19 cellular contexts compared by ENCODE assay signal in the genomic region with DNA sequence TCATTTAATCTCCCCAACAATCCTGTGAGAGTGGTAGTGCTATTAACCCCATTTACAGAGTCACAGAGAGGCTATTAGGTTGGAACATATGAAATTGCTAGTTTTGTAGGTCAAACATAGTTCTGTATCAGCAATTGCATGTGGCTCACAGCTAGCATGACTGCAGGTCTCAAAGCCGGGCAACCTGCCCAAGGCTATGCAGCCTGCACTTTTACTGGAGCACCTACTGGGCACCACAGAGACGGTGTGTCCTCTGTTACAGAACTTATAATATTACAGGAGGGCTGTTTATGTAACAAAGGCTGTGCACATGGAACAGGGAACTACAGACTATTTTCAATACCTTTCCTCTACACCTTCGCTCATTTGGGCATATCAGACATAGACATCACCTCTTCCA.
"Had no signal": no experiment of that assay in that cellular context is flagged by ENCODE, and none has a peak within 500 bp of the region (broad histone marks: within the 10 kb centered on the region; RNA-seq: fewer than 3 reads in every experiment).

No MANE protein-coding gene starts in this region.

- H3K9ac ChIP-seq: neural progenitor cell had no signal

- DNase-seq: cerebellar nuclear complex; colonic mucosa; dermis blood vessel endothelial cell; esophagus squamous epithelium; foreskin keratinocyte; immature natural killer cell; left cardiac atrium; mesendoderm; naive thymus-derived CD4-positive, alpha-beta T cell; nucleus accumbens; ovary; right lobe of liver; stimulated activated CD4-positive, alpha-beta T cell treated with anti-CD3 and anti-CD28 coated beads, Interleukin-15, amount 100 ng/mL, for 24 hours; stimulated activated CD4-positive, alpha-beta T cell treated with anti-CD3 and anti-CD28 coated beads, Interleukin-1b, Interleukin-23, amount 100 ng/mL, for 48 hours; stimulated activated CD4-positive, alpha-beta T cell treated with anti-CD3 and anti-CD28 coated beads, Interleukin-4, amount 100 ng/mL, for 24 hours had no signal

- H3K27me3 ChIP-seq: colonic mucosa, foreskin keratinocyte, neural progenitor cell, ovary, right lobe of liver, tibial nerve had no signal

- FAIRE-seq: keratinocyte had no signal

- H3K27ac ChIP-seq: colonic mucosa, esophagus squamous epithelium, foreskin keratinocyte, neural progenitor cell, ovary, right lobe of liver, tibial nerve had no signal

- ATAC-seq: foreskin keratinocyte; left cardiac atrium; naive thymus-derived CD4-positive, alpha-beta T cell; right lobe of liver; stimulated activated memory B cell treated with anti-CD40 and anti-IgM and Interleukin-4, amounts not matched to agents 10 μg/mL and 1 μg/mL and 100 μg/mL, for 72 hours had no signal

- H3K4me3 ChIP-seq: colonic mucosa, esophagus squamous epithelium, neural progenitor cell, ovary, right lobe of liver, tibial nerve had no signal

- H3K9me3 ChIP-seq: colonic mucosa, esophagus squamous epithelium, ovary, right lobe of liver, tibial nerve had no signal

- H3K36me3 ChIP-seq: colonic mucosa, esophagus squamous epithelium, neural progenitor cell, ovary, right lobe of liver, tibial nerve had no signal

- H3K4me1 ChIP-seq: colonic mucosa, esophagus squamous epithelium, foreskin keratinocyte, neural progenitor cell, right lobe of liver, tibial nerve had no signal
